In the genomic region with DNA sequence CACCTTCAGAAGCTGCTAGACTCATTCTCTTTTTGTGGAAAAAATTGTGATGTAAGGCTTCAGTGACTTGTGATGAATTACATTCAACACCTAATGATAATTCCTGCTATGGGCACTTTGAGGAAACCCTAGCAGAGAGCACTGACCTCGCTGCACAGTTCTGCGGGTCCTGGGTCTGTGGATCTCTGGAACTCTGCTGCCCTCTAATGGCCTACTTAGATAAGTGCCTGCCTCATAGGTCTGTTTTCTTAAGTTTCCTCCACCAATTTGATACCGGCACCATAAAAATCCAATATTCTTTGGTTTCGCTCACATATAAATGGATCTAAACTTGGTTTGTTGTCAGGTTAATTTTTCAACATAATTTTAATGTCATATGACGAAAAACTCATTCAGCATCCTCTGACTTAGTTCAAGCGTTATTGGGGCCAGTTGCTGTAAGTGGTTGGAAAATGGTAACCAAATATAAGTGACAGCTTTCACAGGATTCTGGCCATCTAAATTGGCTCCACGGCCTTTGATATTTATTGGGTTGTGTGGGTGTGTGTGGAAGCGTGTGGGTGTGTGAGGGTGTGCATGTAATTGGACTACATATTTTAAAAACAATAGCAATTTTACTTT, we compare ENCODE assay signal across 8 cellular contexts. TPM values are rescaled to one million over a fixed set of nuclear protein-coding genes. Genes with fewer than 3 reads are reported as not detected.
DNase-seq lines count a peak whose midpoint lies in the region; ATAC-seq, FAIRE-seq and TF ChIP-seq lines count a peak whose summit lies in the region.

No MANE protein-coding gene starts in this region.

- no peaks in the 10 kb centered on the region for H3K4me1 ChIP-seq in endothelial cell of umbilical vein (ENCODE audit: control insufficient read depth, extremely low read depth, insufficient read depth, low read length)

- intact Hi-C loops in endothelial cell of umbilical vein (cut with micrococcal nuclease) = loop anchor here (5.0 kb wide), 1 partner anchor 1269 kb away; no protein-coding TSS in a partner anchor

- H3K4me3 Mint-ChIP-seq in naive B cell = no peak overlapping the region

- H4K20me1 ChIP-seq in endothelial cell of umbilical vein (replicated peaks; ENCODE audit: control insufficient read depth, extremely low read depth, insufficient read depth, low read length) = no peaks in the 10 kb centered on the region

- peak; percentile 64 for FAIRE-seq in endothelial cell of umbilical vein (lab: Jason Lieb, UNC)

- H3K9me3 Mint-ChIP-seq in naive B cell = no peaks in the 10 kb centered on the region

- H3K4me3 ChIP-seq in endothelial cell of umbilical vein (replicated peaks in 1 of 3; ENCODE audit: insufficient read depth in 1 of 3, low read depth in 1 of 3, low read length in 3 of 3) = no peak overlapping the region

- TF ChIP-seq POLR2A in endothelial cell of umbilical vein (IDR thresholded peaks at IDR 0.05; ENCODE audit: low read depth, low read length) = no peak

- no peaks in the 10 kb centered on the region for H3K9me1 ChIP-seq in endothelial cell of umbilical vein (replicated peaks; ENCODE audit: control insufficient read depth, extremely low read depth, insufficient read depth, low read length)

- no peak overlapping the region for H2AFZ ChIP-seq in endothelial cell of umbilical vein (ENCODE audit: low read depth, low read length)

- H3K4me1 Mint-ChIP-seq in naive B cell = no peaks in the 10 kb centered on the region

- no peak overlapping the region for H3K27ac Mint-ChIP-seq in naive B cell

- no peak overlapping the region for H3K27ac ChIP-seq in endothelial cell of umbilical vein (ENCODE audit: insufficient read depth, low read depth, low read length)

- dilution Hi-C loops in endothelial cell of umbilical vein (cut with MboI; ENCODE audit: extremely low pct_ligation_motif_present, low sequenced_read_pairs) = no loop called here

- H3K36me3 Mint-ChIP-seq in naive B cell = no peaks in the 10 kb centered on the region

- H3K9ac ChIP-seq in endothelial cell of umbilical vein (replicated peaks; ENCODE audit: extremely low read depth, insufficient read depth, low read length) = no peak overlapping the region

- H3K9me3 ChIP-seq in endothelial cell of umbilical vein (replicated peaks; ENCODE audit: control insufficient read depth, insufficient read depth, low read length) = no peaks in the 10 kb centered on the region

- POLR2A ChIA-PET in endothelial cell of umbilical vein (lab: Charles Lee) = no interaction called here

- H3K27me3 ChIP-seq in endothelial cell of umbilical vein (ENCODE audit: control insufficient read depth in 2 of 2, insufficient read depth in 2 of 2, low read length in 2 of 2) = no peaks in the 10 kb centered on the region

- BruUV-seq in endothelial cell of umbilical vein (replicated peaks; lab: Mats Ljungman, UMichigan) = no TSS peak

- ATAC-seq in GM18520 (IDR thresholded peaks at IDR 0.05; ENCODE audit: unreplicated experiment) = peak; percentile 93
- ATAC-seq in HG02938 (IDR thresholded peaks at IDR 0.05; ENCODE audit: unreplicated experiment) = peak; percentile 94
- peak; percentile 49 to 58 for ATAC-seq in naive B cell (ENCODE audit: low read depth in 2 of 2)

- CTCF ChIA-PET in endothelial cell of umbilical vein (lab: Charles Lee) = no interaction called here

- TF ChIP-seq CTCF in endothelial cell of umbilical vein (IDR thresholded peaks at IDR 0.05; ENCODE audit: extremely low read depth in 1 of 2, insufficient read depth in 1 of 2, low read depth in 1 of 2, low read length in 2 of 2) = peak; percentile 64 to 73

- DNase-seq in COLO668 (lab: John Stamatoyannopoulos, UW; ENCODE audit: unreplicated experiment) (peak; percentile 43), NCI-H1105 treated with DMSO at 0.1 percent for 48 hours (lab: John Stamatoyannopoulos, UW) (peak; percentile 90), SK-MEL-5 (ENCODE audit: low read depth, low spot score) (peak; percentile 84), endothelial cell of umbilical vein (ENCODE audit: low read depth, low spot score) (peak; percentile 35), naive B cell (peak; percentile 5)
- DNase-seq in effector CD8-positive, alpha-beta T cell (lab: John Stamatoyannopoulos, UW) = no peak

- H3K79me2 ChIP-seq in endothelial cell of umbilical vein (ENCODE audit: control insufficient read depth, insufficient read depth, low read length) = no peaks in the 10 kb centered on the region

- in situ Hi-C loops in SK-MEL-5 (cut with HindIII; ENCODE audit: low pct_unique_long_range_greater_than_20kb, low sequenced_read_pairs) = no loop called here

- H3K4me2 ChIP-seq in endothelial cell of umbilical vein (ENCODE audit: insufficient read depth, low read length) = no peak overlapping the region

- H3K27me3 Mint-ChIP-seq in naive B cell = peaks cover 0 to 9% (median 5%) of the 10 kb centered on the region in 3 donors

- H3K36me3 ChIP-seq in endothelial cell of umbilical vein (ENCODE audit: control insufficient read depth in 2 of 2, extremely low read depth in 1 of 2, insufficient read depth in 2 of 2, low read length in 2 of 2) = no peaks in the 10 kb centered on the region

TF ChIP-seq in endothelial cell of umbilical vein, 7 proteins besides CTCF, POLR2A, EP300 and RAD21:
- no peak for TF ChIP-seq FOS (IDR thresholded peaks at IDR 0.05; ENCODE audit: borderline replicate concordance, insufficient read depth, low read length)
- no peak for TF ChIP-seq GATA2 (IDR thresholded peaks at IDR 0.05; ENCODE audit: insufficient read depth, insufficient read length, low read depth, low read length)
- TF ChIP-seq, protein P1, sequence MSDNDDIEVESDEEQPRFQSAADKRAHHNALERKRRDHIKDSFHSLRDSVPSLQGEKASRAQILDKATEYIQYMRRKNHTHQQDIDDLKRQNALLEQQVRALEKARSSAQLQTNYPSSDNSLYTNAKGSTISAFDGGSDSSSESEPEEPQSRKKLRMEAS (IDR thresholded peaks at IDR 0.05; ENCODE audit: insufficient read depth, insufficient read length) = no peak
- TF ChIP-seq MYC (IDR thresholded peaks at IDR 0.05; ENCODE audit: low read depth, low read length) = no peak
- no peak for TF ChIP-seq POLR2AphosphoS5 (IDR thresholded peaks at IDR 0.05; ENCODE audit: insufficient read depth, low read depth, low read length)
- no peak for TF ChIP-seq EZH2 (IDR thresholded peaks at IDR 0.05; ENCODE audit: borderline replicate concordance, low read depth, low read length, severe bottlenecking)
- TF ChIP-seq JUN (IDR thresholded peaks at IDR 0.05; ENCODE audit: borderline replicate concordance, insufficient read depth, insufficient read length, low read depth) = no peak
TF ChIP-seq in endothelial cell of umbilical vein: peak in this region for 0.

RNA-seq across cellular contexts. Expression of a gene that starts 10.4 kb away (rescaled TPM):
- total RNA-seq in SK-MEL-5 (2014; rRNA removed; shearing (Covaris generic)) = not detected in 2 replicates
- polyA plus RNA-seq in SK-MEL-5 (2015; cell fraction: cytosol; rRNA removed) = 0.11 and 0.19 TPM in 2 replicates
- not detected in 2 replicates for polyA plus RNA-seq in SK-MEL-5 (2015; cell fraction: nucleus; rRNA removed)
- not detected in 2 replicates for total RNA-seq in endothelial cell of umbilical vein
- polyA plus RNA-seq in endothelial cell of umbilical vein (not detected in 2 replicates), naive B cell (ENCODE audit: low read depth in 6 of 6) (not detected)
- polyA plus RNA-seq in endothelial cell of umbilical vein (2011; cell fraction: cytosol; rRNA removed) = not detected in 2 replicates
- not detected in 2 replicates for polyA plus RNA-seq in endothelial cell of umbilical vein (2011; cell fraction: nucleus; rRNA removed)
- polyA plus RNA-seq in endothelial cell of umbilical vein (2012) = not detected in 2 replicates
- not detected in 2 replicates for polyA minus RNA-seq in endothelial cell of umbilical vein
- not detected for polyA minus RNA-seq in endothelial cell of umbilical vein (2011; cell fraction: cytosol; rRNA and poly(A)+ RNA removed)
- not detected in 2 replicates for polyA minus RNA-seq in endothelial cell of umbilical vein (2011; cell fraction: nucleus; rRNA and poly(A)+ RNA removed)
